Comparison of ENCODE assay signal across 8 cellular contexts in the genomic region with DNA sequence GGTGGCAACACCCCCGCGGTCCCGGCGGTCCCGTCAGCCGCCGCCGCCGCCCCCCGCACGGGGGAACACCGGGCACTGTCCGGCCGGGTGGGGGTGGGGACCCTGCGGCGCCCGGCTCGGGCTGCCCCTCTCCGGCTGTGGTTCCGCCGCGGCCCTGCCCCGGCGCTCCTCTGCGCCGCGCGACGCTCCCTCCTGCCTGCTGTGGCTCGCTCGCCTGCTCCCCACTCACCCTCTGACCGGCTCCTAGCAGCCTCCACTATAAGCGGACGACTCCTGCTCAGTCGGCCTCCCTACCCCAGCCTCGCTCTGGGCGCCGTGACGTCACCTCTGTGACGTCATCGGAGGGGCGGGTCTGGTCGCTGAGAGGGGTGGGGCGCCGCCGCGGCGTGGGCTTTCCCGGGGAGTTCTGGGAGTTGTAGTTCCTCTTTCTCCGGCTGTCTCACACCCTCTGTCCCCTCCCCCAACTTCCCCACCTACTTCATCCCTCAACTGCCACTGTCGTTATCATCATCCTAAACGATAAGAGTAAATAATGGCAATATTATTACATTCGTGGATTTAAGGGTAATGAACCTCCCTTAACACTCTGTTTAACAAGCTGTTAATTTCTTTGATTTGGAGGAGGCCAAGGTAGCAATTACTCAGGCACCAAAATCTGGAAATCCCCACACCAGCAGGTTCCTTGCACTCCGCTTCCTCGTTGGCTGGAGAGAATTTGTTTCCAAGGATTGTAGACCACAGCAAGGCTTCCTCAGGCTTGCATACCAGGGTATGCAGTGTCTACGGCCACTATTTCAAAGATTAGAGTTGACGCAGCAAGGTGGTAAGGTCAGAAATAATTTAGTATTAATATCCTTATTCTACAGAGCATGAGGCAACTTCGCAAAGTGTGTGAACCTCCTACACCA. TPM values are rescaled to one million over a fixed set of nuclear protein-coding genes. Genes with fewer than 3 reads are reported as not detected.
DNase-seq lines count a peak whose midpoint lies in the region; ATAC-seq and TF ChIP-seq lines count a peak whose summit lies in the region.

Gene UBE2H, minus strand, starts transcription at position 308 of the 908 bp plus-strand sequence. CDS start 405 bp downstream, outside the sequence.

- peak within 1 kb of the TSS; percentile 97 for H3K27ac ChIP-seq in muscle layer of duodenum (ENCODE audit: low read length)

- peak; percentile 98 for DNase-seq in DMS 273 (lab: John Stamatoyannopoulos, UW; ENCODE audit: unreplicated experiment)
- DNase-seq in KBM-7, result peak; percentile 94
- DNase-seq in activated T-cell treated with anti-CD3 and anti-CD28 coated beads, Interleukin-2, amount 50 U/mL, for 4 hours, result peak; percentile 93
- peak; percentile 76 for DNase-seq in stimulated activated CD8-positive, alpha-beta memory T cell treated with anti-CD3 and anti-CD28 coated beads, Interleukin-7, amount 100 ng/mL, for 24 hours (ENCODE audit: low read depth)

- peaks cover 0 to 11% of the 10 kb centered on the region in 2 donors for H3K36me3 ChIP-seq in muscle layer of duodenum (ENCODE audit: control insufficient read depth in 1 of 2, insufficient read depth in 2 of 2, low read length in 2 of 2)

- peak within 1 kb of the TSS; percentile 96 for H3K4me3 Mint-ChIP-seq in activated T-cell treated with anti-CD3 and anti-CD28 coated beads, Interleukin-2, amount 50 U/mL, for 4 hours

- peak; percentile 58 for ATAC-seq in GM21529 (IDR thresholded peaks at IDR 0.05; ENCODE audit: unreplicated experiment)
- ATAC-seq in activated T-cell treated with anti-CD3 and anti-CD28 coated beads, Interleukin-2, amount 50 U/mL, for 4 hours, result peak; percentile 69 to 78
- ATAC-seq in esophagus mucosa, result peak; percentile 85

- H3K4me3 ChIP-seq in muscle layer of duodenum (ENCODE audit: low read depth in 1 of 2, low read length in 2 of 2), result peak within 1 kb of the TSS; percentile 77 to 96

- no peaks in the 10 kb centered on the region for H3K27me3 ChIP-seq in muscle layer of duodenum (ENCODE audit: low read depth, low read length)

- H3K27me3 Mint-ChIP-seq in activated T-cell treated with anti-CD3 and anti-CD28 coated beads, Interleukin-2, amount 50 U/mL, for 4 hours (ENCODE audit: low read depth), result no peaks in the 10 kb centered on the region

- in situ Hi-C loops in KBM-7 (cut with MboI; ENCODE audit: low pct_unique_long_range_greater_than_20kb, low sequenced_read_pairs), result no loop called here

- peaks cover 4 to 10% of the 10 kb centered on the region in 2 donors for H3K4me1 ChIP-seq in muscle layer of duodenum (ENCODE audit: control insufficient read depth in 1 of 2, insufficient read depth in 2 of 2, low read length in 2 of 2)

- H3K4me1 Mint-ChIP-seq in activated T-cell treated with anti-CD3 and anti-CD28 coated beads, Interleukin-2, amount 50 U/mL, for 4 hours (ENCODE audit: low read depth), result peaks cover 11% of the 10 kb centered on the region

- H3K36me3 Mint-ChIP-seq in activated T-cell treated with anti-CD3 and anti-CD28 coated beads, Interleukin-2, amount 50 U/mL, for 4 hours (ENCODE audit: insufficient read depth), result no peaks in the 10 kb centered on the region

- H3K9me3 ChIP-seq in muscle layer of duodenum (ENCODE audit: control insufficient read depth in 1 of 2, low read length in 2 of 2), result no peaks in the 10 kb centered on the region

- no peaks in the 10 kb centered on the region for H3K9me3 Mint-ChIP-seq in activated T-cell treated with anti-CD3 and anti-CD28 coated beads, Interleukin-2, amount 50 U/mL, for 4 hours

TF ChIP-seq in PFSK-1, 5 proteins besides CTCF, POLR2A, EP300 and RAD21:
- TF ChIP-seq POLR2AphosphoS5 (IDR thresholded peaks at IDR 0.05; ENCODE audit: low read depth, low read length) (peak; percentile 88), TAF1 (IDR thresholded peaks at IDR 0.05; ENCODE audit: borderline replicate concordance, insufficient read depth, low read length) (peak; percentile 89), FOXP2 (optimal IDR thresholded peaks at IDR 0.05; ENCODE audit: borderline replicate concordance, extremely low read depth, extremely low read length, insufficient read depth) (peak; percentile 33), SIN3A (IDR thresholded peaks at IDR 0.05; ENCODE audit: borderline replicate concordance, insufficient read depth, low read length) (no peak; the same call in 1 of the 2 replicates)
- TF ChIP-seq, protein P1, sequence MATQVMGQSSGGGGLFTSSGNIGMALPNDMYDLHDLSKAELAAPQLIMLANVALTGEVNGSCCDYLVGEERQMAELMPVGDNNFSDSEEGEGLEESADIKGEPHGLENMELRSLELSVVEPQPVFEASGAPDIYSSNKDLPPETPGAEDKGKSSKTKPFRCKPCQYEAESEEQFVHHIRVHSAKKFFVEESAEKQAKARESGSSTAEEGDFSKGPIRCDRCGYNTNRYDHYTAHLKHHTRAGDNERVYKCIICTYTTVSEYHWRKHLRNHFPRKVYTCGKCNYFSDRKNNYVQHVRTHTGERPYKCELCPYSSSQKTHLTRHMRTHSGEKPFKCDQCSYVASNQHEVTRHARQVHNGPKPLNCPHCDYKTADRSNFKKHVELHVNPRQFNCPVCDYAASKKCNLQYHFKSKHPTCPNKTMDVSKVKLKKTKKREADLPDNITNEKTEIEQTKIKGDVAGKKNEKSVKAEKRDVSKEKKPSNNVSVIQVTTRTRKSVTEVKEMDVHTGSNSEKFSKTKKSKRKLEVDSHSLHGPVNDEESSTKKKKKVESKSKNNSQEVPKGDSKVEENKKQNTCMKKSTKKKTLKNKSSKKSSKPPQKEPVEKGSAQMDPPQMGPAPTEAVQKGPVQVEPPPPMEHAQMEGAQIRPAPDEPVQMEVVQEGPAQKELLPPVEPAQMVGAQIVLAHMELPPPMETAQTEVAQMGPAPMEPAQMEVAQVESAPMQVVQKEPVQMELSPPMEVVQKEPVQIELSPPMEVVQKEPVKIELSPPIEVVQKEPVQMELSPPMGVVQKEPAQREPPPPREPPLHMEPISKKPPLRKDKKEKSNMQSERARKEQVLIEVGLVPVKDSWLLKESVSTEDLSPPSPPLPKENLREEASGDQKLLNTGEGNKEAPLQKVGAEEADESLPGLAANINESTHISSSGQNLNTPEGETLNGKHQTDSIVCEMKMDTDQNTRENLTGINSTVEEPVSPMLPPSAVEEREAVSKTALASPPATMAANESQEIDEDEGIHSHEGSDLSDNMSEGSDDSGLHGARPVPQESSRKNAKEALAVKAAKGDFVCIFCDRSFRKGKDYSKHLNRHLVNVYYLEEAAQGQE (IDR thresholded peaks at IDR 0.05; ENCODE audit: insufficient read depth in 1 of 2, low read depth in 2 of 2, low read length in 2 of 2), result peak in 1 of 2 experiments; percentile 56; a peak in 1 of 4 replicates

RNA-seq across cellular contexts. Expression of gene UBE2H, which starts in this region (rescaled TPM):
- 33.2 TPM for polyA plus RNA-seq in PFSK-1 (2012; ENCODE audit: insufficient read length, low read depth)
- 10 to 100 TPM in 2 of 3 donors, 1 to 10 TPM in 1; 9.1 to 11.8 (median 11.5) TPM for total RNA-seq in activated T-cell treated with anti-CD3 and anti-CD28 coated beads, Interleukin-2, amount 50 U/mL, for 4 hours
- total RNA-seq in esophagus mucosa, result 98.3 TPM

Comparison
In these comparisons a context has a peak if more than half of its experiments do, and no peak if none do; other contexts are left out.
1. Peak in every context shown above with its lines: DNase-seq, ATAC-seq, H3K4me3 ChIP-seq and H3K27ac ChIP-seq.